8 cellular contexts compared by ENCODE assay signal in genomic region chr17:51372345-51373004, GRCh38.
DNase-seq lines count a peak whose midpoint lies in the region; ATAC-seq and TF ChIP-seq lines count a peak whose summit lies in the region.

No MANE protein-coding gene starts in this region.

- 56% methylated on average over 5 of the region's 5 CpGs for WGBS in right cardiac atrium

- TF ChIP-seq CTCF in MCF 10A (IDR thresholded peaks at IDR 0.05; ENCODE audit: unreplicated experiment): no peak
- TF ChIP-seq CTCF in breast epithelium (IDR thresholded peaks at IDR 0.05): no peak
- no peak for TF ChIP-seq CTCF in activated B cell treated with CpG ODN at 0.5 μM for 24 hours (IDR thresholded peaks at IDR 0.05)

- TSS peak; percentile 92 for BruUV-seq in MCF 10A (replicated peaks; lab: Mats Ljungman, UMichigan)

- peak overlapping the region; percentile 80 for H3K27ac Mint-ChIP-seq in MCF 10A (ENCODE audit: low read depth, unreplicated experiment)
- peak overlapping the region; percentile 27 for H3K27ac Mint-ChIP-seq in activated B cell treated with CpG ODN at 0.5 μM for 24 hours

- intact Hi-C loops in MCF 10A (cut with micrococcal nuclease): loop anchor here (2.0 kb wide), 1 partner anchor 734 kb away; no protein-coding TSS in a partner anchor
- intact Hi-C loops in breast epithelium (cut with DNase I; ENCODE audit: low total_unique reads): no loop called here
- intact Hi-C loops in activated B cell treated with CpG ODN at 0.5 μM for 24 hours (cut with micrococcal nuclease): no loop called here
- intact Hi-C loops in right cardiac atrium (cut with DNase I): loop anchor here in 3 of 4 donors (5.0 to 10.0 kb wide), 3 partner anchors 162 to 735 kb away; no protein-coding TSS in a partner anchor

- H3K27ac ChIP-seq in breast epithelium (no peak overlapping the region), right cardiac atrium (ENCODE audit: low read length) (peak overlapping the region; percentile 9)

- H3K4me3 Mint-ChIP-seq in MCF 10A (ENCODE audit: unreplicated experiment) (peak overlapping the region; percentile 75), activated B cell treated with CpG ODN at 0.5 μM for 24 hours (peak overlapping the region; percentile 42)

- H3K27me3 ChIP-seq in breast epithelium: no peaks in the 10 kb centered on the region
- H3K27me3 ChIP-seq in H7 (ENCODE audit: control insufficient read depth, insufficient read depth, low read length): no peaks in the 10 kb centered on the region
- 0 out of 2 replicates have a peak, but pooled peaks cover 4% of the 10 kb centered on the region for H3K27me3 ChIP-seq in MG63
- no peaks in the 10 kb centered on the region for H3K27me3 ChIP-seq in right cardiac atrium (ENCODE audit: control insufficient read depth, insufficient read depth)

- CTCF ChIA-PET in MCF 10A (lab: Yijun Ruan, JAX) (interaction anchor here (0.6 to 8.3 kb wide), 28 partner anchors 8 to 1765 kb away, joined by 3 to 100 read pairs (median 4); no protein-coding TSS in a partner anchor), activated B cell treated with CpG ODN at 0.5 μM for 24 hours (lab: Charles Lee) (no interaction called here)

- no peak for TF ChIP-seq POLR2A in breast epithelium (IDR thresholded peaks at IDR 0.05)

- H3K9me3 ChIP-seq in breast epithelium (no peaks in the 10 kb centered on the region), MG63 (no peaks in the 10 kb centered on the region), right cardiac atrium (ENCODE audit: control insufficient read depth, low read length) (no peaks in the 10 kb centered on the region)

- POLR2A ChIA-PET in MCF 10A (lab: Yijun Ruan, JAX): interaction anchor here (1.2 kb wide), 2 partner anchors 8 to 163 kb away, joined by 3 to 4 read pairs; no protein-coding TSS in a partner anchor
- POLR2A ChIA-PET in activated B cell treated with CpG ODN at 0.5 μM for 24 hours (lab: Charles Lee): no interaction called here

- H3K4me1 ChIP-seq in breast epithelium (no peaks in the 10 kb centered on the region), right cardiac atrium (ENCODE audit: control insufficient read depth, insufficient read depth, low read length) (no peaks in the 10 kb centered on the region)

- no peaks in the 10 kb centered on the region for H3K9me3 Mint-ChIP-seq in MCF 10A (ENCODE audit: unreplicated experiment)
- peaks cover 6% of the 10 kb centered on the region for H3K9me3 Mint-ChIP-seq in activated B cell treated with CpG ODN at 0.5 μM for 24 hours

- H3K36me3 Mint-ChIP-seq in MCF 10A (ENCODE audit: insufficient read depth, unreplicated experiment) (no peaks in the 10 kb centered on the region), activated B cell treated with CpG ODN at 0.5 μM for 24 hours (ENCODE audit: low read depth) (no peaks in the 10 kb centered on the region)

- H3K4me3 ChIP-seq in breast epithelium: no peak overlapping the region
- no peak overlapping the region for H3K4me3 ChIP-seq in H7 (ENCODE audit: insufficient read depth, low read depth, low read length)
- peak overlapping the region; percentile 18; the same call in 1 of the 2 replicates for H3K4me3 ChIP-seq in MG63
- no peak overlapping the region for H3K4me3 ChIP-seq in right cardiac atrium (ENCODE audit: low read length)

- H3K27me3 Mint-ChIP-seq in MCF 10A (ENCODE audit: insufficient read depth, unreplicated experiment) (no peaks in the 10 kb centered on the region), activated B cell treated with CpG ODN at 0.5 μM for 24 hours (peaks cover 26% of the 10 kb centered on the region)

- peak; percentile 28 for ATAC-seq in activated B cell treated with CpG ODN at 0.5 μM for 24 hours (ENCODE audit: low read depth)
- peak; percentile 82 to 84 for ATAC-seq in right cardiac atrium
- peak; percentile 55 for ATAC-seq in stimulated activated naive CD8-positive, alpha-beta T cell treated with anti-CD3 and anti-CD28 coated beads, Interleukin-15, Interleukin-2, amounts not matched to agents 100 U/mL and 50 U/mL, for 24 hours

- H3K4me1 Mint-ChIP-seq in MCF 10A (ENCODE audit: insufficient read depth, unreplicated experiment): peaks cover 13% of the 10 kb centered on the region
- peaks cover 7% of the 10 kb centered on the region for H3K4me1 Mint-ChIP-seq in activated B cell treated with CpG ODN at 0.5 μM for 24 hours

- DNase-seq in MCF 10A (ENCODE audit: unreplicated experiment) (peak; percentile 69), breast epithelium (ENCODE audit: low spot score in 2 of 2) (no peak), H7 (peak; percentile 53), MG63 (peak; percentile 60), activated B cell treated with CpG ODN at 0.5 μM for 24 hours (no peak), right cardiac atrium (peak; percentile 32 to 64 (median 49)), T1000 (lab: John Stamatoyannopoulos, UW) (no peak)
- peak; percentile 17 for DNase-seq in stimulated activated naive CD8-positive, alpha-beta T cell treated with anti-CD3 and anti-CD28 coated beads, Interleukin-15, Interleukin-2, amounts not matched to agents 100 U/mL and 50 U/mL, for 24 hours

- H3K36me3 ChIP-seq in breast epithelium (no peaks in the 10 kb centered on the region), H7 (replicated peaks; ENCODE audit: control insufficient read depth, insufficient read depth, low read length) (no peaks in the 10 kb centered on the region), MG63 (no peaks in the 10 kb centered on the region)

Comparison
In these comparisons a context has a peak if more than half of its experiments do, and no peak if none do; other contexts are left out.
1. DNase-seq: peak in MCF 10A (single experiment), H7 (single experiment), MG63 (single experiment), right cardiac atrium (3 of 3) and stimulated activated naive CD8-positive, alpha-beta T cell treated with anti-CD3 and anti-CD28 coated beads, Interleukin-15, Interleukin-2, amounts not matched to agents 100 U/mL and 50 U/mL, for 24 hours (single experiment); none in breast epithelium (0 of 2), activated B cell treated with CpG ODN at 0.5 μM for 24 hours (single experiment) and T1000 (single experiment).
2. intact Hi-C loops: an anchor here in MCF 10A (2.0 kb wide) and right cardiac atrium (5.0 to 10.0 kb wide); none called in breast epithelium and activated B cell treated with CpG ODN at 0.5 μM for 24 hours.
3. ATAC-seq: peak in every context shown above with its lines; median percentile 83 in right cardiac atrium; 55 in stimulated activated naive CD8-positive, alpha-beta T cell treated with anti-CD3 and anti-CD28 coated beads, Interleukin-15, Interleukin-2, amounts not matched to agents 100 U/mL and 50 U/mL, for 24 hours; 28 in activated B cell treated with CpG ODN at 0.5 μM for 24 hours.